In genomic region chr12:4802841-4803240, GRCh38 we compare ENCODE assay signal across 19 cellular contexts.
"Had no signal": no experiment of that assay in that cellular context is flagged by ENCODE, and none has a peak within 500 bp of the region (broad histone marks: within the 10 kb centered on the region; RNA-seq: fewer than 3 reads in every experiment).

No MANE protein-coding gene starts in this region.

- H3K4me3 Mint-ChIP-seq: IgD-negative memory B cell had no signal

- H3K36me3 Mint-ChIP-seq: IgD-negative memory B cell had no signal

- H3K27ac Mint-ChIP-seq: IgD-negative memory B cell had no signal

- ATAC-seq: K562 had no signal

- DNase-seq: Kasumi-1, MM.1S, NCI-H1092 treated with DMSO at 0.1 percent for 48 hours, NCI-H1436, NCI-H187, NCI-H2029, NCI-H2081 treated with DMSO at 0.1 percent for 48 hours, NCI-H2171, NCI-H226, NCI-H446, NCI-H510A, NCI-H524 treated with DMSO at 0.1 percent for 48 hours, NCI-H69, NCI-H774, Right ventricle myocardium superior, RPMI8226, SIG-M5 had no signal
